In genomic region chr4:153485374-153485773, GRCh38 we compare ENCODE assay signal across 11 cellular contexts. TPM values are rescaled to one million over a fixed set of nuclear protein-coding genes. Genes with fewer than 3 reads are reported as not detected.
DNase-seq lines count a peak whose midpoint lies in the region; ATAC-seq and TF ChIP-seq lines count a peak whose summit lies in the region.
"Had no signal": no experiment of that assay in that cellular context is flagged by ENCODE, and none has a peak within 500 bp of the region (broad histone marks: within the 10 kb centered on the region; RNA-seq: fewer than 3 reads in every experiment).

No MANE protein-coding gene starts in this region.

- H3K27ac Mint-ChIP-seq in CD4-positive, alpha-beta T cell, result peak overlapping the region; percentile 92
- no peak overlapping the region for H3K27ac Mint-ChIP-seq in activated T-helper 17 cell treated with anti-CD3 and anti-CD28 coated beads, Interleukin-2, amount 50 U/mL, for 72 hours
- H3K27ac Mint-ChIP-seq in naive thymus-derived CD4-positive, alpha-beta T cell, result peak overlapping the region; percentile 61 to 99 (median 92)

- H3K27me3 ChIP-seq in CD4-positive, alpha-beta T cell (ENCODE audit: control insufficient read depth, insufficient read depth, low read length), result no peaks in the 10 kb centered on the region
- no peaks in the 10 kb centered on the region for H3K27me3 ChIP-seq in naive thymus-derived CD4-positive, alpha-beta T cell (ENCODE audit: control insufficient read depth in 2 of 2, insufficient read depth in 2 of 2, low read length in 2 of 2)
- H3K27me3 ChIP-seq: right lobe of liver had no signal

- peaks cover 0 to 5% (median 0%) of the 10 kb centered on the region in 3 experiments for H3K36me3 ChIP-seq in naive thymus-derived CD4-positive, alpha-beta T cell (ENCODE audit: control insufficient read depth in 2 of 3, insufficient read depth in 3 of 3, low read length in 3 of 3)
- H3K36me3 ChIP-seq: right lobe of liver had no signal

- no peak for TF ChIP-seq CTCF in CD4-positive, alpha-beta T cell (IDR thresholded peaks at IDR 0.05)
- TF ChIP-seq CTCF in GM12865 (IDR thresholded peaks at IDR 0.05; ENCODE audit: insufficient read depth, low read depth, low read length, missing control alignments), result no peak

- no peak for ATAC-seq in CD4-positive, alpha-beta T cell (ENCODE audit: poor library complexity)
- ATAC-seq in activated T-helper 17 cell treated with anti-CD3 and anti-CD28 coated beads, Interleukin-2, amount 50 U/mL, for 72 hours (replicated peaks), result no peak
- ATAC-seq in naive thymus-derived CD4-positive, alpha-beta T cell, result no peak
- ATAC-seq in HG02571 (IDR thresholded peaks at IDR 0.05; ENCODE audit: unreplicated experiment), result no peak
- ATAC-seq: right lobe of liver had no signal

- no peaks in the 10 kb centered on the region for H3K9me3 Mint-ChIP-seq in CD4-positive, alpha-beta T cell
- no peaks in the 10 kb centered on the region for H3K9me3 Mint-ChIP-seq in activated T-helper 17 cell treated with anti-CD3 and anti-CD28 coated beads, Interleukin-2, amount 50 U/mL, for 72 hours
- peaks cover 0 to 2% (median 0%) of the 10 kb centered on the region in 11 donors for H3K9me3 Mint-ChIP-seq in naive thymus-derived CD4-positive, alpha-beta T cell

- peaks cover 46 to 69% of the 10 kb centered on the region in 2 donors for H3K4me1 ChIP-seq in naive thymus-derived CD4-positive, alpha-beta T cell (ENCODE audit: control insufficient read depth in 2 of 2, insufficient read depth in 2 of 2, low read length in 2 of 2)

- peaks cover 65% of the 10 kb centered on the region for H3K36me3 Mint-ChIP-seq in CD4-positive, alpha-beta T cell (ENCODE audit: low read depth)
- H3K36me3 Mint-ChIP-seq in activated T-helper 17 cell treated with anti-CD3 and anti-CD28 coated beads, Interleukin-2, amount 50 U/mL, for 72 hours (ENCODE audit: low read depth), result peaks cover 38% of the 10 kb centered on the region
- peaks cover 6 to 9% (median 8%) of the 10 kb centered on the region in 5 donors for H3K36me3 Mint-ChIP-seq in naive thymus-derived CD4-positive, alpha-beta T cell

- H3K4me3 ChIP-seq in GM12865 (ENCODE audit: low read depth, low read length), result peak overlapping the region; percentile 93
- no peak overlapping the region for H3K4me3 ChIP-seq in naive thymus-derived CD4-positive, alpha-beta T cell (ENCODE audit: low read length)
- H3K4me3 ChIP-seq: right lobe of liver had no signal

- H3K27me3 Mint-ChIP-seq in CD4-positive, alpha-beta T cell, result no peaks in the 10 kb centered on the region
- no peaks in the 10 kb centered on the region for H3K27me3 Mint-ChIP-seq in activated T-helper 17 cell treated with anti-CD3 and anti-CD28 coated beads, Interleukin-2, amount 50 U/mL, for 72 hours
- no peaks in the 10 kb centered on the region for H3K27me3 Mint-ChIP-seq in naive thymus-derived CD4-positive, alpha-beta T cell

- H3K27ac ChIP-seq in CD4-positive, alpha-beta T cell (ENCODE audit: low read depth, low read length), result peak overlapping the region; percentile 92
- H3K27ac ChIP-seq in naive thymus-derived CD4-positive, alpha-beta T cell (ENCODE audit: low read depth, low read length), result peak overlapping the region; percentile 85
- H3K27ac ChIP-seq: right lobe of liver had no signal

- POLR2A ChIA-PET in CD4-positive, alpha-beta T cell (lab: Charles Lee), result interaction anchor here (0.7 to 15.7 kb wide), 5 partner anchors 12 to 89 kb away, joined by 3 to 434 read pairs (median 5); partner anchors contain the start of gene TMEM131L
- POLR2A ChIA-PET in naive thymus-derived CD4-positive, alpha-beta T cell (lab: Charles Lee), result interaction anchor here (0.7 to 6.1 kb wide), 6 partner anchors 8 to 71 kb away, joined by 3 to 92 read pairs (median 12); partner anchors contain the start of gene TMEM131L

- CTCF ChIA-PET in CD4-positive, alpha-beta T cell (lab: Charles Lee), result interaction anchor here (1.0 to 2.0 kb wide), 2 partner anchors 20 to 37 kb away, joined by 3 to 8 read pairs; partner anchors contain the start of gene TMEM131L
- CTCF ChIA-PET in naive thymus-derived CD4-positive, alpha-beta T cell (lab: Charles Lee), result interaction anchor here (2.4 to 3.7 kb wide), 3 partner anchors 46 to 89 kb away, joined by 7 to 15 read pairs (median 11); no protein-coding TSS in a partner anchor

- H3K9me3 ChIP-seq in CD4-positive, alpha-beta T cell (ENCODE audit: control insufficient read depth, low read length), result no peaks in the 10 kb centered on the region
- H3K9me3 ChIP-seq in naive thymus-derived CD4-positive, alpha-beta T cell (ENCODE audit: control insufficient read depth in 2 of 3, low read length in 3 of 3), result no peaks in the 10 kb centered on the region
- H3K9me3 ChIP-seq: right lobe of liver had no signal

- H3K4me1 Mint-ChIP-seq in CD4-positive, alpha-beta T cell (ENCODE audit: low read depth), result peaks cover 89% of the 10 kb centered on the region
- H3K4me1 Mint-ChIP-seq in activated T-helper 17 cell treated with anti-CD3 and anti-CD28 coated beads, Interleukin-2, amount 50 U/mL, for 72 hours, result peaks cover 52% of the 10 kb centered on the region
- H3K4me1 Mint-ChIP-seq in naive thymus-derived CD4-positive, alpha-beta T cell, result peaks cover 58 to 91% (median 85%) of the 10 kb centered on the region in 7 donors

- intact Hi-C loops in CD4-positive, alpha-beta T cell (cut with DNase I, micrococcal nuclease), result loop anchor here (5.0 kb wide), 2 partner anchors 37 to 87 kb away; no protein-coding TSS in a partner anchor
- intact Hi-C loops in naive thymus-derived CD4-positive, alpha-beta T cell (cut with micrococcal nuclease), result loop anchor here in 1 of 2 donors (5.0 kb wide), 1 partner anchor 37 kb away; no protein-coding TSS in a partner anchor

- DNase-seq in CD4-positive, alpha-beta T cell, result no peak
- DNase-seq in GM12865 (ENCODE audit: low read depth), result no peak
- DNase-seq in naive thymus-derived CD4-positive, alpha-beta T cell, result no peak
- no peak for DNase-seq in occipital lobe (lab: John Stamatoyannopoulos, UW)
- DNase-seq in cortex of kidney (lab: John Stamatoyannopoulos, UW), result no peak
- DNase-seq: effector CD4-positive, alpha-beta T cell; islet precursor cell; NCI-H526 treated with DMSO at 0.1 percent for 48 hours; right lobe of liver had no signal

- peak overlapping the region; percentile 69 for H3K4me3 Mint-ChIP-seq in CD4-positive, alpha-beta T cell
- H3K4me3 Mint-ChIP-seq in activated T-helper 17 cell treated with anti-CD3 and anti-CD28 coated beads, Interleukin-2, amount 50 U/mL, for 72 hours, result peak overlapping the region; percentile 78
- peak overlapping the region in 6 of 10 donors; percentile 34 to 89 (median 80) for H3K4me3 Mint-ChIP-seq in naive thymus-derived CD4-positive, alpha-beta T cell

RNA-seq across cellular contexts. Expression of gene TMEM131L, which starts 19.2 kb away (rescaled TPM):
- 100 to 1,000 TPM; 101 to 106 TPM for total RNA-seq in CD4-positive, alpha-beta T cell
- total RNA-seq in activated T-helper 17 cell treated with anti-CD3 and anti-CD28 coated beads, Interleukin-2, amount 50 U/mL, for 72 hours, result 10 to 100 TPM; 19.1 to 30.9 TPM
- total RNA-seq in naive thymus-derived CD4-positive, alpha-beta T cell, result 100 to 1,000 TPM in 2 of 5 experiments, 10 to 100 TPM in 3; 45.8 to 111 (median 97.7) TPM
- polyA plus RNA-seq in naive thymus-derived CD4-positive, alpha-beta T cell, result 10 to 100 TPM; 45.7 to 59.9 TPM
- total RNA-seq in occipital lobe, result 48.7 TPM
